8 cellular contexts compared by ENCODE assay signal in the genomic region with DNA sequence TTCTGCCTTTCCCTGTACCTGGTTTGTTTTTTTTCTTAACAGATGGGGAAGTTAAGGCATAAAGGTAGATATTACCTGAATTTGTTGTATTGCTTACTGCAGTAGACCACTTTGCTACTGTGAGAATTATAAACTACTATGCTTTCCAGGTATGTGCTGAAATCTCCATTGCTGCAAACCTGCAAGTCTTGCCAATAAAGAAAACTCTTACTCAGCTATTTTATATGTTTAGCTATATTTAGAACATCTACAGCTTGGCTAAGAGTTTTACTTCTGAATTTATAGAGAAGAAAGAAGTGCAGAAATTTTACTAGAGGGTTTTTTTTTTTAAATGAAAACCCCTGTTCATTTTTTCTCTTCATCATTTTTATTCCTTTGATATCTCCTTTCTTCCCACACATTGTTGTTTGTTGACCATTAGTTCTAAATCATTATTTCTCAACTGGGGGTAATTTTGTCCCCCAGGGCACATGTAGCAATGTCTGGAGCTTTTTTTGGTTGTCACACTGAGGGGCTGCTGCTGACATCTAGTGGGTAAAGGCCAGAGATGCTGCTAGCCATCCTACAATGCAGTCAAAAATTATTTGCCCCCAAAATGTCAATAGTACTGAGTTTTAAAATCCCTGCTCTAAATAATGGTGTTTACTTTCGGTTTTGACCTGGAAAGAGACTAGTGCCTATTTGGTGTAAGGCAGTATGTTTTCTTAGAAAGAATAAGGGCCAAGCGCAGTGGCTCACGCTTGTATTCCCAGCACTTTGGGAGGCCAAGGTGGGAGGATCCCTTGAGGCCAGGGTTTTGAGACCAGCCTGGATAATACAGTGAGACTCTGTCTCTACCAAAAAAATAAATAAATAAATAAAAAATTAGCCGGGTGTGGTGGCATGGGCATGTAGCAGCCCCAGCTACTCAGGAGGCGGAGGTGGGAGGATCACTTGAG. TPM values are rescaled to one million over a fixed set of nuclear protein-coding genes. Genes with fewer than 3 reads are reported as not detected.
DNase-seq lines count a peak whose midpoint lies in the region; ATAC-seq, FAIRE-seq and TF ChIP-seq lines count a peak whose summit lies in the region.

No MANE protein-coding gene starts in this region.

- no peak overlapping the region for H3K27ac Mint-ChIP-seq in T-helper 2 cell treated with Interferon-gamma antibody and Interleukin-4, amounts not matched to agents 5 μg/mL and 100 μg/mL, for 36 hours
- no peak overlapping the region for H3K27ac Mint-ChIP-seq in activated naive CD4-positive, alpha-beta T cell treated with anti-CD3 and anti-CD28 coated beads, Interleukin-2, amount 10 ng/mL, durations not matched to agents 7 days and 5 days

- CTCF ChIA-PET in activated naive CD4-positive, alpha-beta T cell treated with anti-CD3 and anti-CD28 coated beads, Interleukin-2, amount 10 ng/mL, durations not matched to agents 7 days and 5 days (lab: Charles Lee), result interaction anchor here (0.7 to 7.4 kb wide), 19 partner anchors 14 to 388 kb away, joined by 3 to 104 read pairs (median 4); partner anchors contain the start of gene PCNX1

- no peaks in the 10 kb centered on the region for H3K9me1 ChIP-seq in keratinocyte (ENCODE audit: control insufficient read depth, extremely low read depth, insufficient read depth, low read length)

- H3K4me3 ChIP-seq in keratinocyte (ENCODE audit: control insufficient read depth in 2 of 3, extremely low read depth in 1 of 3, insufficient read depth in 2 of 3, low read depth in 1 of 3, low read length in 3 of 3), result no peak overlapping the region

- no peaks in the 10 kb centered on the region for H3K4me1 ChIP-seq in keratinocyte (ENCODE audit: control insufficient read depth, extremely low read depth, insufficient read depth, low read length)

- FAIRE-seq in keratinocyte (lab: Jason Lieb, UNC), result no peak

- no peak overlapping the region for H3K27ac ChIP-seq in keratinocyte (ENCODE audit: control insufficient read depth, insufficient read depth, low read length)

- H3K9me3 Mint-ChIP-seq in T-helper 2 cell treated with Interferon-gamma antibody and Interleukin-4, amounts not matched to agents 5 μg/mL and 100 μg/mL, for 36 hours, result no peaks in the 10 kb centered on the region
- H3K9me3 Mint-ChIP-seq in activated naive CD4-positive, alpha-beta T cell treated with anti-CD3 and anti-CD28 coated beads, Interleukin-2, amount 10 ng/mL, durations not matched to agents 7 days and 5 days, result no peaks in the 10 kb centered on the region

- no peaks in the 10 kb centered on the region for H3K27me3 Mint-ChIP-seq in T-helper 2 cell treated with Interferon-gamma antibody and Interleukin-4, amounts not matched to agents 5 μg/mL and 100 μg/mL, for 36 hours (ENCODE audit: low read depth)
- no peaks in the 10 kb centered on the region for H3K27me3 Mint-ChIP-seq in activated naive CD4-positive, alpha-beta T cell treated with anti-CD3 and anti-CD28 coated beads, Interleukin-2, amount 10 ng/mL, durations not matched to agents 7 days and 5 days

- no peak overlapping the region for H2AFZ ChIP-seq in keratinocyte (ENCODE audit: control insufficient read depth, low read length)

- no peaks in the 10 kb centered on the region for H4K20me1 ChIP-seq in keratinocyte (ENCODE audit: control insufficient read depth, extremely low read depth, insufficient read depth, low read length)

- dilution Hi-C loops in keratinocyte (cut with MboI; ENCODE audit: extremely low pct_ligation_motif_present, low sequenced_read_pairs), result no loop called here

- peaks cover 22% of the 10 kb centered on the region for H3K4me1 Mint-ChIP-seq in T-helper 2 cell treated with Interferon-gamma antibody and Interleukin-4, amounts not matched to agents 5 μg/mL and 100 μg/mL, for 36 hours (ENCODE audit: low read depth)
- peaks cover 25% of the 10 kb centered on the region for H3K4me1 Mint-ChIP-seq in activated naive CD4-positive, alpha-beta T cell treated with anti-CD3 and anti-CD28 coated beads, Interleukin-2, amount 10 ng/mL, durations not matched to agents 7 days and 5 days

- no peaks in the 10 kb centered on the region for H3K9me3 ChIP-seq in keratinocyte (ENCODE audit: control insufficient read depth, low read depth, low read length)

- H3K36me3 ChIP-seq in keratinocyte (ENCODE audit: control insufficient read depth in 2 of 2, extremely low read depth in 1 of 2, insufficient read depth in 2 of 2, low read length in 2 of 2), result peaks cover 0 to 4% of the 10 kb centered on the region in 2 experiments

- no peak overlapping the region for H3K4me2 ChIP-seq in keratinocyte (ENCODE audit: control insufficient read depth, extremely low read depth, insufficient read depth, low read depth, low read length)

- peak; percentile 43 to 61 (median 58) for TF ChIP-seq CTCF in keratinocyte (optimal IDR thresholded peaks at IDR 0.05 in 1 of 3, IDR thresholded peaks at IDR 0.05 in 1 of 3, conservative IDR thresholded peaks at IDR 0.05 in 1 of 3; ENCODE audit: extremely low read depth in 1 of 3, insufficient read depth in 2 of 3, low read length in 3 of 3)

- no peak for ATAC-seq in GM18520 (IDR thresholded peaks at IDR 0.05; ENCODE audit: unreplicated experiment)

- DNase-seq in T-helper 2 cell (peak in 3 of 5 experiments; percentile 32 to 61 (median 43)), NCI-H460 (ENCODE audit: extremely low read depth, low read depth) (peak; percentile 23), keratinocyte (ENCODE audit: low read depth, low spot score) (no peak), 8988T (no peak), islet precursor cell (no peak)
- DNase-seq in T-helper 2 cell treated with Interferon-gamma antibody and Interleukin-4, amounts not matched to agents 5 μg/mL and 100 μg/mL, for 36 hours (ENCODE audit: low spot score), result no peak
- DNase-seq in activated naive CD4-positive, alpha-beta T cell treated with anti-CD3 and anti-CD28 coated beads, Interleukin-2, amount 10 ng/mL, durations not matched to agents 7 days and 5 days, result peak; percentile 65

- H3K4me3 Mint-ChIP-seq in T-helper 2 cell treated with Interferon-gamma antibody and Interleukin-4, amounts not matched to agents 5 μg/mL and 100 μg/mL, for 36 hours, result no peak overlapping the region
- no peak overlapping the region for H3K4me3 Mint-ChIP-seq in activated naive CD4-positive, alpha-beta T cell treated with anti-CD3 and anti-CD28 coated beads, Interleukin-2, amount 10 ng/mL, durations not matched to agents 7 days and 5 days

- peaks cover 23% of the 10 kb centered on the region for H3K36me3 Mint-ChIP-seq in T-helper 2 cell treated with Interferon-gamma antibody and Interleukin-4, amounts not matched to agents 5 μg/mL and 100 μg/mL, for 36 hours (ENCODE audit: low read depth)
- peaks cover 16% of the 10 kb centered on the region for H3K36me3 Mint-ChIP-seq in activated naive CD4-positive, alpha-beta T cell treated with anti-CD3 and anti-CD28 coated beads, Interleukin-2, amount 10 ng/mL, durations not matched to agents 7 days and 5 days

- peaks cover 34% of the 10 kb centered on the region for H3K79me2 ChIP-seq in keratinocyte (ENCODE audit: control insufficient read depth, insufficient read depth, low read length)

- no peak overlapping the region for H3K9ac ChIP-seq in keratinocyte (ENCODE audit: control insufficient read depth, extremely low read depth, insufficient read depth, low read length)

- no peaks in the 10 kb centered on the region for H3K27me3 ChIP-seq in keratinocyte (ENCODE audit: control insufficient read depth, extremely low read depth, insufficient read depth, low read length)

RNA-seq across cellular contexts. Expression of gene PCNX1, which starts 48.6 kb away (rescaled TPM):
- 25.7 and 32.6 TPM in 2 replicates for total RNA-seq in NCI-H460 (2014; rRNA removed; shearing (Covaris generic))
- polyA plus RNA-seq in NCI-H460 (2014; cell fraction: nucleus; rRNA removed), result 12.9 and 22.2 TPM in 2 replicates
- 38.2 to 45.0 TPM (median 39.8 TPM) in 3 replicates for polyA plus RNA-seq in keratinocyte
- 8.3 TPM for polyA plus RNA-seq in keratinocyte (2011; ENCODE audit: low read depth)
- polyA plus RNA-seq in keratinocyte (2011; cell fraction: cytosol; rRNA removed), result 9.2 and 17.8 TPM in 2 replicates
- 90.4 and 96.7 TPM in 2 replicates for polyA plus RNA-seq in keratinocyte (2011; cell fraction: nucleus; rRNA removed)
- polyA plus RNA-seq in keratinocyte (2012; ENCODE audit: low replicate concordance), result 8.8 and 18.3 TPM in 2 replicates
- polyA minus RNA-seq in keratinocyte, result 97.5 to 158 TPM (median 147 TPM) in 3 replicates
- 37.6 TPM for polyA minus RNA-seq in keratinocyte (2011; cell fraction: cytosol; rRNA and poly(A)+ RNA removed)
- 222 and 342 TPM in 2 replicates for polyA minus RNA-seq in keratinocyte (2011; cell fraction: nucleus; rRNA and poly(A)+ RNA removed)

Comparison
In these comparisons a context has a peak if more than half of its experiments do, and no peak if none do; other contexts are left out.
1. DNase-seq: peak in T-helper 2 cell (3 of 5), NCI-H460 (single experiment) and activated naive CD4-positive, alpha-beta T cell treated with anti-CD3 and anti-CD28 coated beads, Interleukin-2, amount 10 ng/mL, durations not matched to agents 7 days and 5 days (single experiment); none in T-helper 2 cell treated with Interferon-gamma antibody and Interleukin-4, amounts not matched to agents 5 μg/mL and 100 μg/mL, for 36 hours (single experiment), keratinocyte (single experiment), 8988T (single experiment) and islet precursor cell (single experiment).